Comparison of ENCODE assay signal across 1 cellular context in genomic region chr17:27651411-27652345, GRCh38.
TF ChIP-seq lines count a peak whose summit lies in the region.

No MANE protein-coding gene starts in this region.

TF ChIP-seq in H1, 55 proteins besides CTCF, POLR2A, EP300 and RAD21 (continued from another document):
- TF ChIP-seq CHD7 (IDR thresholded peaks at IDR 0.05; ENCODE audit: insufficient replicate concordance, low read length), result no peak
- TF ChIP-seq KDM4A (IDR thresholded peaks at IDR 0.05; ENCODE audit: low read depth, low read length, severe bottlenecking), result no peak
- no peak for TF ChIP-seq CTBP2 (IDR thresholded peaks at IDR 0.05; ENCODE audit: borderline replicate concordance, insufficient read depth, insufficient read length, low read length)
- no peak for TF ChIP-seq PHF8 (conservative IDR thresholded peaks at IDR 0.05; ENCODE audit: low read depth, low read length)
- TF ChIP-seq, protein P1, sequence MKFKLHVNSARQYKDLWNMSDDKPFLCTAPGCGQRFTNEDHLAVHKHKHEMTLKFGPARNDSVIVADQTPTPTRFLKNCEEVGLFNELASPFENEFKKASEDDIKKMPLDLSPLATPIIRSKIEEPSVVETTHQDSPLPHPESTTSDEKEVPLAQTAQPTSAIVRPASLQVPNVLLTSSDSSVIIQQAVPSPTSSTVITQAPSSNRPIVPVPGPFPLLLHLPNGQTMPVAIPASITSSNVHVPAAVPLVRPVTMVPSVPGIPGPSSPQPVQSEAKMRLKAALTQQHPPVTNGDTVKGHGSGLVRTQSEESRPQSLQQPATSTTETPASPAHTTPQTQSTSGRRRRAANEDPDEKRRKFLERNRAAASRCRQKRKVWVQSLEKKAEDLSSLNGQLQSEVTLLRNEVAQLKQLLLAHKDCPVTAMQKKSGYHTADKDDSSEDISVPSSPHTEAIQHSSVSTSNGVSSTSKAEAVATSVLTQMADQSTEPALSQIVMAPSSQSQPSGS (IDR thresholded peaks at IDR 0.05; ENCODE audit: low read length), result no peak
- no peak for TF ChIP-seq SAP30 (IDR thresholded peaks at IDR 0.05; ENCODE audit: insufficient read depth, insufficient replicate concordance, low read length)
- no peak for TF ChIP-seq GTF2F1 (IDR thresholded peaks at IDR 0.05; ENCODE audit: borderline replicate concordance, low read depth, low read length)
